In the genomic region with DNA sequence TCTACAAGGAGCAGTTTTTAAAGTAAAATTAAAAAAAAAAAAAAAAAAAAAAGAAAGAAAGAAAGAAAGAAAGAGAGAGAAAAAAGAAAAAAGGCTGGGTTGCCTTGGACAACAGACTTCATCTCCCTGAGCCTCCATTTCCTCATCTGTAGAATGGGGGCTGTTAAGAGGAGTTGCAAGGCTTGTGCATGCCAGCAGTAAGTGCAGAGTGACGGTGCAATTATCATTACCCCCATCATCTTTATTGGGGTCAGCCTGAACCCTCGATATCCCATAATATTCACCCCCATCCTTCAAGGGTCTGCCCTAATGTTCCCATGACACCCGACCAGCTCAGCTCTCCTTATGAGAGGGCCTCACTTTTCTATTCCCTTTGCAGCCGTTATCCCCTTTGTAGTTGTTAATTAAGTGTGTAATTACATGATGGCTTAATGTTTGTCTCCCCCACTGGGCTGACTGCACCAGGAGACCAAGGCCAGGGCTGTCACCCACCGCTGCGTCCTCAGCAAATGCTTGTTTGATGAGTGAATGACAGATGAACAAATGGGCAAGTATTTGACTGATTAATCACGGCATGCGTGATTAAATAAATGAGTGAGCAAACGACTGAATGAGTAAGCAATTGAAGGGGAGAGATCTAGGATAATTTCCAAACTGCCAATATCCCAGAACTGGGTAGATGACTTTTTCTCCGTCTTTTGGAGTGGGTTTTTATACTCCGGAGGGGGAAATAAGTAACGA, we compare ENCODE assay signal across 8 cellular contexts. TPM values are rescaled to one million over a fixed set of nuclear protein-coding genes. Genes with fewer than 3 reads are reported as not detected.
DNase-seq lines count a peak whose midpoint lies in the region; ATAC-seq and TF ChIP-seq lines count a peak whose summit lies in the region.

No MANE protein-coding gene starts in this region.

- no peak for TF ChIP-seq EP300 in suprapubic skin (IDR thresholded peaks at IDR 0.05)

- no peak for TF ChIP-seq POLR2A in adrenal gland (IDR thresholded peaks at IDR 0.05)
- TF ChIP-seq POLR2A in suprapubic skin (IDR thresholded peaks at IDR 0.05) = no peak

- H3K27me3 ChIP-seq in MG63 (no peaks in the 10 kb centered on the region), adrenal gland (peaks cover 5% of the 10 kb centered on the region), suprapubic skin (no peaks in the 10 kb centered on the region)

- H3K9me3 ChIP-seq in MG63 (no peaks in the 10 kb centered on the region), adrenal gland (replicated peaks in 1 of 3) (no peaks in the 10 kb centered on the region), suprapubic skin (no peaks in the 10 kb centered on the region)

- no peak for ATAC-seq in HG02970 (IDR thresholded peaks at IDR 0.05; ENCODE audit: low FRiP score, unreplicated experiment)

- TF ChIP-seq CTCF in adrenal gland (IDR thresholded peaks at IDR 0.05) (no peak), suprapubic skin (IDR thresholded peaks at IDR 0.05) (no peak)

- DNase-seq in DMS53 (lab: John Stamatoyannopoulos, UW) = peak; percentile 71
- no peak for DNase-seq in DMS53 treated with DMSO at 0.1 percent for 48 hours (lab: John Stamatoyannopoulos, UW; ENCODE audit: unreplicated experiment)
- peak; percentile 75 for DNase-seq in MG63
- no peak for DNase-seq in adrenal gland
- peak; percentile 95 for DNase-seq in kidney tubule cell (ENCODE audit: low spot score)
- no peak for DNase-seq in suprapubic skin (ENCODE audit: low spot score in 2 of 2)
- DNase-seq in epidermal melanocyte (ENCODE audit: insufficient read length, low spot score) = no peak

- intact Hi-C loops in adrenal gland (cut with DNase I) = loop anchor here (2.0 to 5.0 kb wide), 2 partner anchors 36 to 39 kb away; no protein-coding TSS in a partner anchor

- peak overlapping the region in 3 of 5 donors; percentile 91 to 95 (median 94) for H3K27ac ChIP-seq in adrenal gland
- peak overlapping the region; percentile 99 for H3K27ac ChIP-seq in suprapubic skin

- peaks cover 0 to 6% of the 10 kb centered on the region in 2 donors for H3K4me1 ChIP-seq in adrenal gland (replicated peaks in 1 of 2)
- H3K4me1 ChIP-seq in suprapubic skin = peaks cover 23% of the 10 kb centered on the region

- H3K4me3 ChIP-seq in MG63 (peak overlapping the region; percentile 69), adrenal gland (peak overlapping the region in 1 of 4 donors; percentile 58), suprapubic skin (peak overlapping the region; percentile 60)

- no peaks in the 10 kb centered on the region for H3K36me3 ChIP-seq in MG63
- no peaks in the 10 kb centered on the region for H3K36me3 ChIP-seq in adrenal gland (replicated peaks in 1 of 2)
- peaks cover 8% of the 10 kb centered on the region for H3K36me3 ChIP-seq in suprapubic skin

- WGBS in adrenal gland, 4 donors = 5 to 10% (median 9%) methylated on average over 12 of the region's 12 CpGs
- WGBS in suprapubic skin = 6% methylated on average over 12 of the region's 12 CpGs

RNA-seq across cellular contexts. Expression of a gene that starts 10.1 kb away (rescaled TPM):
- 0.33 TPM in 1 of 2 replicates, not detected in the other for total RNA-seq in MG63 (2014; rRNA removed; shearing (Covaris generic); ENCODE audit: low replicate concordance)
- 10 to 100 TPM in 1 of 8 donors, 1 to 10 TPM in 7; 1.0 to 21.7 (median 2.8) TPM for total RNA-seq in adrenal gland
- polyA plus RNA-seq in adrenal gland = 10 to 100 TPM in 1 of 3 donors, 1 to 10 TPM in 1, under 1 TPM in 1; 0.95 to 11.1 (median 4.3) TPM
- total RNA-seq in suprapubic skin = 100 to 1,000 TPM; 326 to 676 (median 518) TPM

RNA-seq across cellular contexts. Expression of a gene that starts 19.0 kb away (rescaled TPM):
- 4.9 and 6.1 TPM in 2 replicates for total RNA-seq in MG63 (2014; rRNA removed; shearing (Covaris generic); ENCODE audit: low replicate concordance)
- 10 to 100 TPM in 7 of 8 donors, 1 to 10 TPM in 1; 8.6 to 65.8 (median 20.7) TPM for total RNA-seq in adrenal gland
- polyA plus RNA-seq in adrenal gland = 10 to 100 TPM in 1 of 3 donors, 1 to 10 TPM in 2; 4.8 to 11.8 (median 7.4) TPM
- total RNA-seq in suprapubic skin = 10 to 100 TPM in 2 of 4 donors, 1 to 10 TPM in 2; 5.4 to 12.2 (median 10.7) TPM

RNA-seq across cellular contexts. Expression of a gene that starts 20.4 kb away (rescaled TPM):
- total RNA-seq in MG63 (2014; rRNA removed; shearing (Covaris generic); ENCODE audit: low replicate concordance) = 6.6 TPM in 1 of 2 replicates, not detected in the other
- total RNA-seq in adrenal gland = 1 to 10 TPM in 6 of 8 donors, not detected in 2; 1.2 to 2.5 (median 1.7) TPM
- polyA plus RNA-seq in adrenal gland = 1 to 10 TPM in 2 of 3 donors, under 1 TPM in 1; 0.99 to 3.7 (median 1.7) TPM
- total RNA-seq in suprapubic skin = 1 to 10 TPM; 2.9 to 6.3 (median 5.6) TPM

RNA-seq across cellular contexts. Expression of a gene that starts 29.4 kb away (rescaled TPM):
- 129 and 196 TPM in 2 replicates for total RNA-seq in MG63 (2014; rRNA removed; shearing (Covaris generic); ENCODE audit: low replicate concordance)
- total RNA-seq in adrenal gland = 100 to 1,000 TPM in 2 of 8 donors, 10 to 100 TPM in 6; 41.4 to 118 (median 68.8) TPM
- polyA plus RNA-seq in adrenal gland = 10 to 100 TPM; 30.2 to 96.2 (median 62.9) TPM
- total RNA-seq in suprapubic skin = 10 to 100 TPM; 34.8 to 51.3 (median 43.6) TPM

RNA-seq across cellular contexts. Expression of a gene that starts 54.2 kb away (rescaled TPM):
- 118 and 167 TPM in 2 replicates for total RNA-seq in MG63 (2014; rRNA removed; shearing (Covaris generic); ENCODE audit: low replicate concordance)
- total RNA-seq in adrenal gland (100 to 1,000 TPM in 2 of 8 donors, 10 to 100 TPM in 6; 63.6 to 107 (median 90.4) TPM), suprapubic skin (100 to 1,000 TPM; 102 to 120 (median 106) TPM)
- polyA plus RNA-seq in adrenal gland = 10 to 100 TPM; 62.9 to 89.2 (median 87.0) TPM

Comparison
In these comparisons a context has a peak if more than half of its experiments do, and no peak if none do; other contexts are left out.
1. DNase-seq: peak in DMS53 (single experiment), MG63 (single experiment) and kidney tubule cell (single experiment); none in DMS53 treated with DMSO at 0.1 percent for 48 hours (single experiment), adrenal gland (0 of 7), suprapubic skin (0 of 2) and epidermal melanocyte (single experiment).
2. RNA of a gene that starts 10.1 kb away (total RNA-seq): 326 to 676 TPM in suprapubic skin; 1.0 to 21.7 TPM in adrenal gland and 0.33 TPM in MG63; every median in the first group is over 10 times any median in the second.